In genomic region chr11:405976-406795, GRCh38 we compare ENCODE assay signal across 8 cellular contexts. TPM values are rescaled to one million over a fixed set of nuclear protein-coding genes. Genes with fewer than 3 reads are reported as not detected.
DNase-seq lines count a peak whose midpoint lies in the region; ATAC-seq and TF ChIP-seq lines count a peak whose summit lies in the region.

No MANE protein-coding gene starts in this region.

- peaks cover 4% of the 10 kb centered on the region for H3K4me1 Mint-ChIP-seq in activated T-cell treated with anti-CD3 and anti-CD28 coated beads, Interleukin-2, amount 50 U/mL, for 72 hours (ENCODE audit: low read depth)
- peaks cover 9% of the 10 kb centered on the region for H3K4me1 Mint-ChIP-seq in dendritic cell treated with granulocyte-macrophage colony-stimulating factor and Interleukin-4, amounts not matched to agents 40 ng/mL and 50 ng/mL, for 4 days (ENCODE audit: low read depth)
- peaks cover 6% of the 10 kb centered on the region for H3K4me1 Mint-ChIP-seq in mesothelial cell of epicardium

- no peaks in the 10 kb centered on the region for H3K9me3 Mint-ChIP-seq in activated T-cell treated with anti-CD3 and anti-CD28 coated beads, Interleukin-2, amount 50 U/mL, for 72 hours
- no peaks in the 10 kb centered on the region for H3K9me3 Mint-ChIP-seq in dendritic cell treated with granulocyte-macrophage colony-stimulating factor and Interleukin-4, amounts not matched to agents 40 ng/mL and 50 ng/mL, for 4 days
- no peaks in the 10 kb centered on the region for H3K9me3 Mint-ChIP-seq in mesothelial cell of epicardium

- TF ChIP-seq CTCF in mesothelial cell of epicardium (IDR thresholded peaks at IDR 0.05; ENCODE audit: unreplicated experiment): no peak
- TF ChIP-seq CTCF in uterus (IDR thresholded peaks at IDR 0.05): no peak

- H3K27ac ChIP-seq in uterus: peak overlapping the region in 1 of 2 donors; percentile 52

- intact Hi-C loops in dendritic cell treated with granulocyte-macrophage colony-stimulating factor and Interleukin-4, amounts not matched to agents 40 ng/mL and 50 ng/mL, for 4 days (cut with micrococcal nuclease): loop anchor here (2.0 kb wide), 2 partner anchors 43 to 101 kb away; partner anchors contain the start of gene RNH1
- intact Hi-C loops in uterus (cut with DNase I; ENCODE audit: low total_unique reads): no loop called here

- no peaks in the 10 kb centered on the region for H3K27me3 ChIP-seq in uterus

- DNase-seq in activated T-cell treated with anti-CD3 and anti-CD28 coated beads, Interleukin-2, amount 50 U/mL, for 72 hours: no peak
- DNase-seq in activated T-cell treated with anti-CD3 and anti-CD28 coated beads, Interleukin-2, amount 50 U/mL, for 1 hour: no peak
- DNase-seq in mesothelial cell of epicardium (ENCODE audit: low spot score in 2 of 2, unreplicated experiment in 2 of 2) (no peak), uterus (no peak), NCI-H1417 treated with DMSO at 0.1 percent for 48 hours (lab: John Stamatoyannopoulos, UW) (no peak), NCI-H1694 (lab: John Stamatoyannopoulos, UW) (no peak), MV-4-11 (lab: John Stamatoyannopoulos, UW) (no peak)

- ATAC-seq in activated T-cell treated with anti-CD3 and anti-CD28 coated beads, Interleukin-2, amount 50 U/mL, for 72 hours (replicated peaks in 1 of 2): no peak

- H3K27me3 Mint-ChIP-seq in activated T-cell treated with anti-CD3 and anti-CD28 coated beads, Interleukin-2, amount 50 U/mL, for 72 hours (ENCODE audit: low read depth): no peaks in the 10 kb centered on the region
- peaks cover 2% of the 10 kb centered on the region for H3K27me3 Mint-ChIP-seq in dendritic cell treated with granulocyte-macrophage colony-stimulating factor and Interleukin-4, amounts not matched to agents 40 ng/mL and 50 ng/mL, for 4 days
- H3K27me3 Mint-ChIP-seq in mesothelial cell of epicardium (ENCODE audit: low read depth): no peaks in the 10 kb centered on the region

- H3K36me3 ChIP-seq in uterus: no peaks in the 10 kb centered on the region

- TF ChIP-seq POLR2A in uterus (IDR thresholded peaks at IDR 0.05): no peak

- H3K36me3 Mint-ChIP-seq in activated T-cell treated with anti-CD3 and anti-CD28 coated beads, Interleukin-2, amount 50 U/mL, for 72 hours (ENCODE audit: insufficient read depth in 2 of 2): no peaks in the 10 kb centered on the region
- H3K36me3 Mint-ChIP-seq in dendritic cell treated with granulocyte-macrophage colony-stimulating factor and Interleukin-4, amounts not matched to agents 40 ng/mL and 50 ng/mL, for 4 days (ENCODE audit: low read depth): no peaks in the 10 kb centered on the region
- H3K36me3 Mint-ChIP-seq in mesothelial cell of epicardium: no peaks in the 10 kb centered on the region

- H3K4me3 ChIP-seq in uterus: peak overlapping the region; percentile 48 to 53

- no peak overlapping the region for H3K27ac Mint-ChIP-seq in activated T-cell treated with anti-CD3 and anti-CD28 coated beads, Interleukin-2, amount 50 U/mL, for 72 hours
- peak overlapping the region; percentile 70 for H3K27ac Mint-ChIP-seq in dendritic cell treated with granulocyte-macrophage colony-stimulating factor and Interleukin-4, amounts not matched to agents 40 ng/mL and 50 ng/mL, for 4 days
- peak overlapping the region; percentile 43 for H3K27ac Mint-ChIP-seq in mesothelial cell of epicardium

- H3K4me3 Mint-ChIP-seq in activated T-cell treated with anti-CD3 and anti-CD28 coated beads, Interleukin-2, amount 50 U/mL, for 72 hours: peak overlapping the region; percentile 64
- peak overlapping the region; percentile 71 for H3K4me3 Mint-ChIP-seq in dendritic cell treated with granulocyte-macrophage colony-stimulating factor and Interleukin-4, amounts not matched to agents 40 ng/mL and 50 ng/mL, for 4 days
- H3K4me3 Mint-ChIP-seq in mesothelial cell of epicardium: peak overlapping the region; percentile 58

- H3K4me1 ChIP-seq in uterus: peaks cover 0 to 7% of the 10 kb centered on the region in 2 donors

- no peaks in the 10 kb centered on the region for H3K9me3 ChIP-seq in uterus

RNA-seq across cellular contexts. Expression of gene SIGIRR, which starts 8.6 kb away (rescaled TPM):
- 10 to 100 TPM; 59.3 to 68.4 TPM for total RNA-seq in activated T-cell treated with anti-CD3 and anti-CD28 coated beads, Interleukin-2, amount 50 U/mL, for 72 hours
- total RNA-seq in mesothelial cell of epicardium: 35.5 to 42.5 TPM (median 39.2 TPM) in 3 replicates
- total RNA-seq in uterus: 10 to 100 TPM; 13.3 to 61.5 (median 38.4) TPM

RNA-seq across cellular contexts. Expression of gene PKP3, which starts 12.2 kb away (rescaled TPM):
- 1 to 10 TPM in 1 of 2 donors, under 1 TPM in 1; 0.16 to 1.2 TPM for total RNA-seq in activated T-cell treated with anti-CD3 and anti-CD28 coated beads, Interleukin-2, amount 50 U/mL, for 72 hours
- total RNA-seq in mesothelial cell of epicardium: 57.5 to 65.7 TPM (median 58.8 TPM) in 3 replicates
- 1 to 10 TPM in 2 of 4 donors, under 1 TPM in 1, not detected in 1; 0.46 to 5.1 (median 1.5) TPM for total RNA-seq in uterus

RNA-seq across cellular contexts. Expression of gene ANO9, which starts 35.6 kb away (rescaled TPM):
- 10 to 100 TPM; 34.3 to 56.5 TPM for total RNA-seq in activated T-cell treated with anti-CD3 and anti-CD28 coated beads, Interleukin-2, amount 50 U/mL, for 72 hours
- total RNA-seq in mesothelial cell of epicardium (29.7 to 32.3 TPM (median 30.6 TPM) in 3 replicates), uterus (1 to 10 TPM in 2 of 4 donors, under 1 TPM in 2; 0.59 to 8.2 (median 1.1) TPM)

RNA-seq across cellular contexts. Expression of gene B4GALNT4, which starts 36.9 kb away (rescaled TPM):
- 1 to 10 TPM; 2.1 to 2.7 TPM for total RNA-seq in activated T-cell treated with anti-CD3 and anti-CD28 coated beads, Interleukin-2, amount 50 U/mL, for 72 hours
- total RNA-seq in mesothelial cell of epicardium (294 to 314 TPM (median 300 TPM) in 3 replicates), uterus (10 to 100 TPM in 2 of 4 donors, 1 to 10 TPM in 2; 1.8 to 39.7 (median 19.9) TPM)

RNA-seq across cellular contexts. Expression of gene PTDSS2, which starts 43.9 kb away (rescaled TPM):
- 10 to 100 TPM; 20.6 to 22.5 TPM for total RNA-seq in activated T-cell treated with anti-CD3 and anti-CD28 coated beads, Interleukin-2, amount 50 U/mL, for 72 hours
- total RNA-seq in mesothelial cell of epicardium (39.0 to 49.7 TPM (median 42.1 TPM) in 3 replicates), uterus (10 to 100 TPM; 20.7 to 43.7 (median 22.8) TPM)
